16 cellular contexts compared by ENCODE assay signal in genomic region chr9:136593581-136593980, GRCh38. TPM values are rescaled to one million over a fixed set of nuclear protein-coding genes. Genes with fewer than 3 reads are reported as not detected.
DNase-seq lines count a peak whose midpoint lies in the region; ATAC-seq and TF ChIP-seq lines count a peak whose summit lies in the region.
"Had no signal": no experiment of that assay in that cellular context is flagged by ENCODE, and none has a peak within 500 bp of the region (broad histone marks: within the 10 kb centered on the region; RNA-seq: fewer than 3 reads in every experiment).

No MANE protein-coding gene starts in this region.

- H3K4me1 ChIP-seq in DND-41 (ENCODE audit: insufficient read depth, low read length) (peaks cover 43% of the 10 kb centered on the region), neural progenitor cell (peaks cover 32% of the 10 kb centered on the region), psoas muscle (peaks cover 7% of the 10 kb centered on the region)
- H3K4me1 ChIP-seq: Caco-2 had no signal

- POLR2A ChIA-PET in CD4-positive, alpha-beta T cell (lab: Charles Lee) = no interaction called here

- CTCF ChIA-PET in CD4-positive, alpha-beta T cell (lab: Charles Lee) = no interaction called here

- H3K9me3 Mint-ChIP-seq in brain = peaks cover 0 to 32% (median 18%) of the 10 kb centered on the region in 5 experiments
- H3K9me3 Mint-ChIP-seq in endothelial cell (ENCODE audit: unreplicated experiment) = no peaks in the 10 kb centered on the region
- H3K9me3 Mint-ChIP-seq in neural progenitor cell = peaks cover 15% of the 10 kb centered on the region
- no peaks in the 10 kb centered on the region for H3K9me3 Mint-ChIP-seq in CD4-positive, alpha-beta T cell
- H3K9me3 Mint-ChIP-seq: CD8-positive, alpha-beta T cell had no signal

- peaks cover 5% of the 10 kb centered on the region for H3F3A ChIP-seq in neural progenitor cell (ENCODE audit: low read depth)

- H3K27ac ChIP-seq in DND-41 (ENCODE audit: low read length) = peak overlapping the region; percentile 61; the same call in 1 of the 2 replicates
- no peak overlapping the region for H3K27ac ChIP-seq in neural progenitor cell
- no peak overlapping the region for H3K27ac ChIP-seq in CD4-positive, alpha-beta T cell (ENCODE audit: low read depth, low read length)
- H3K27ac ChIP-seq in psoas muscle = no peak overlapping the region

- H3K27me3 ChIP-seq in DND-41 (ENCODE audit: insufficient read depth, low read length, poor library complexity) = no peaks in the 10 kb centered on the region
- H3K27me3 ChIP-seq in neural progenitor cell = no peaks in the 10 kb centered on the region
- peaks cover 10% of the 10 kb centered on the region for H3K27me3 ChIP-seq in CD4-positive, alpha-beta T cell (ENCODE audit: control insufficient read depth, insufficient read depth, low read length)
- H3K27me3 ChIP-seq in psoas muscle (ENCODE audit: insufficient read depth in 3 of 3, low read length in 2 of 3) = peaks cover 0 to 19% (median 2%) of the 10 kb centered on the region in 3 donors

- no peak for DNase-seq in DND-41
- no peak for DNase-seq in endothelial cell (ENCODE audit: low spot score)
- no peak for DNase-seq in neural progenitor cell (ENCODE audit: low spot score)
- no peak for DNase-seq in CD4-positive, alpha-beta T cell
- no peak for DNase-seq in DMS79 treated with DMSO at 0.1 percent for 48 hours (lab: John Stamatoyannopoulos, UW)
- DNase-seq in psoas muscle = no peak
- DNase-seq in activated CD4-positive, alpha-beta T cell treated with anti-CD3 and anti-CD28 coated beads for 1 hour = no peak
- DNase-seq: C1 segment of cervical spinal cord; Caco-2; CD8-positive, alpha-beta T cell; DMS153; GF-D8; GOT3; H7; HCEC 1CT had no signal

- H3K36me3 ChIP-seq in DND-41 (ENCODE audit: insufficient read depth, low read length) (no peaks in the 10 kb centered on the region), neural progenitor cell (no peaks in the 10 kb centered on the region), psoas muscle (ENCODE audit: insufficient read depth in 1 of 2, low read depth in 1 of 2) (no peaks in the 10 kb centered on the region)

- H3K27ac Mint-ChIP-seq in brain = peak overlapping the region in 4 of 5 experiments; percentile 16 to 81 (median 24)
- no peak overlapping the region for H3K27ac Mint-ChIP-seq in endothelial cell (ENCODE audit: unreplicated experiment)
- H3K27ac Mint-ChIP-seq in neural progenitor cell = peak overlapping the region; percentile 3
- no peak overlapping the region for H3K27ac Mint-ChIP-seq in CD4-positive, alpha-beta T cell
- H3K27ac Mint-ChIP-seq: CD8-positive, alpha-beta T cell had no signal

- H3K9me3 ChIP-seq in DND-41 (ENCODE audit: insufficient read depth, low read length, severe bottlenecking) (no peaks in the 10 kb centered on the region), neural progenitor cell (ENCODE audit: low read depth) (no peaks in the 10 kb centered on the region), psoas muscle (no peaks in the 10 kb centered on the region)
- no peaks in the 10 kb centered on the region for H3K9me3 ChIP-seq in CD4-positive, alpha-beta T cell (ENCODE audit: control insufficient read depth, low read length)
- H3K9me3 ChIP-seq: Caco-2 had no signal

- no peak overlapping the region for H2AFZ ChIP-seq in DND-41 (ENCODE audit: low read depth, low read length)
- H2AFZ ChIP-seq in neural progenitor cell (replicated peaks) = no peak overlapping the region

- H3K4me1 Mint-ChIP-seq in brain (peaks cover 51% of the 10 kb centered on the region), endothelial cell (ENCODE audit: unreplicated experiment) (peaks cover 22% of the 10 kb centered on the region), neural progenitor cell (peaks cover 27% of the 10 kb centered on the region)
- peaks cover 8% of the 10 kb centered on the region for H3K4me1 Mint-ChIP-seq in CD4-positive, alpha-beta T cell (ENCODE audit: low read depth)

- no peaks in the 10 kb centered on the region for H4K20me1 ChIP-seq in DND-41 (ENCODE audit: insufficient read depth, low read length)
- no peaks in the 10 kb centered on the region for H4K20me1 ChIP-seq in neural progenitor cell (ENCODE audit: low read depth)

- H3K9ac ChIP-seq in DND-41 (ENCODE audit: low read depth, low read length) (no peak overlapping the region), neural progenitor cell (no peak overlapping the region)

- intact Hi-C loops in CD4-positive, alpha-beta T cell (cut with DNase I, micrococcal nuclease) = no loop called here
- intact Hi-C loops in psoas muscle (cut with DNase I) = no loop called here

- no peaks in the 10 kb centered on the region for H3K36me3 Mint-ChIP-seq in brain
- H3K36me3 Mint-ChIP-seq in endothelial cell (ENCODE audit: low read depth, unreplicated experiment) = no peaks in the 10 kb centered on the region
- H3K36me3 Mint-ChIP-seq in neural progenitor cell = no peaks in the 10 kb centered on the region
- H3K36me3 Mint-ChIP-seq in CD4-positive, alpha-beta T cell (ENCODE audit: low read depth) = no peaks in the 10 kb centered on the region
- H3K36me3 Mint-ChIP-seq: CD8-positive, alpha-beta T cell had no signal

- no peak for ATAC-seq in DND-41 (ENCODE audit: insufficient read depth, low read depth)
- ATAC-seq in CD4-positive, alpha-beta T cell (ENCODE audit: poor library complexity) = no peak
- ATAC-seq in psoas muscle = no peak
- ATAC-seq: CD8-positive, alpha-beta T cell had no signal

- H3K79me2 ChIP-seq in DND-41 (ENCODE audit: insufficient read depth, low read length) (peaks cover 3% of the 10 kb centered on the region; the same call in 1 of the 2 replicates), neural progenitor cell (ENCODE audit: low read depth) (no peaks in the 10 kb centered on the region)

- H3K27me3 Mint-ChIP-seq in brain (no peaks in the 10 kb centered on the region), endothelial cell (ENCODE audit: unreplicated experiment) (peaks cover 11% of the 10 kb centered on the region), neural progenitor cell (ENCODE audit: insufficient read depth, low read depth) (peaks cover 15% of the 10 kb centered on the region)
- no peaks in the 10 kb centered on the region for H3K27me3 Mint-ChIP-seq in CD4-positive, alpha-beta T cell

- H3K4me3 Mint-ChIP-seq in brain (peak overlapping the region in 1 of 5 experiments; percentile 40), endothelial cell (ENCODE audit: unreplicated experiment) (peak overlapping the region; percentile 5), neural progenitor cell (peak overlapping the region; percentile 3)
- no peak overlapping the region for H3K4me3 Mint-ChIP-seq in CD4-positive, alpha-beta T cell
- H3K4me3 Mint-ChIP-seq: CD8-positive, alpha-beta T cell had no signal

- TF ChIP-seq CTCF in DND-41 (IDR thresholded peaks at IDR 0.05; ENCODE audit: borderline replicate concordance, extremely low read depth, low read length, poor library complexity, severe bottlenecking) = no peak
- no peak for TF ChIP-seq CTCF in brain (conservative IDR thresholded peaks at IDR 0.05)
- TF ChIP-seq CTCF in endothelial cell (IDR thresholded peaks at IDR 0.05; ENCODE audit: unreplicated experiment) = no peak
- no peak for TF ChIP-seq CTCF in neural progenitor cell (IDR thresholded peaks at IDR 0.05)
- TF ChIP-seq CTCF in CD4-positive, alpha-beta T cell (IDR thresholded peaks at IDR 0.05) = no peak
- no peak for TF ChIP-seq CTCF in psoas muscle (IDR thresholded peaks at IDR 0.05)

- WGBS in psoas muscle, 3 donors = 78 to 84% (median 83%) methylated on average over 8 of the region's 8 CpGs

- no peak overlapping the region for H3K4me3 ChIP-seq in DND-41 (ENCODE audit: low read depth in 1 of 2, low read length in 2 of 2)
- H3K4me3 ChIP-seq in neural progenitor cell = no peak overlapping the region
- no peak overlapping the region for H3K4me3 ChIP-seq in psoas muscle

- H3K4me2 ChIP-seq in DND-41 (ENCODE audit: insufficient read depth, low read length) = no peak overlapping the region
- no peak overlapping the region for H3K4me2 ChIP-seq in neural progenitor cell

RNA-seq across cellular contexts. Expression of gene NOTCH1, which starts 47.7 kb away (rescaled TPM):
- 12.3 TPM for polyA plus RNA-seq in brain (ENCODE audit: insufficient read depth, low read depth, low replicate concordance)
- total RNA-seq in endothelial cell (ENCODE audit: unreplicated experiment) = 312 TPM
- total RNA-seq in neural progenitor cell (ENCODE audit: low replicate concordance) = 11.7 and 32.4 TPM in 2 replicates
- total RNA-seq in CD4-positive, alpha-beta T cell = 10 to 100 TPM; 30.8 to 34.2 TPM
- 10 to 100 TPM in 3 of 4 donors, 1 to 10 TPM in 1; 8.7 to 15.4 (median 12.3) TPM for total RNA-seq in psoas muscle
- polyA plus RNA-seq in psoas muscle = 1 to 10 TPM; 1.8 to 3.8 (median 2.9) TPM

Comparison
In these comparisons a context has a peak if more than half of its experiments do, and no peak if none do; other contexts are left out.
1. H3K27ac Mint-ChIP-seq: peak in brain (4 of 5) and neural progenitor cell (single experiment); none in endothelial cell (single experiment) and CD4-positive, alpha-beta T cell (single experiment).